Comparison of ENCODE assay signal across 8 cellular contexts in genomic region chr15:22173029-22173998, GRCh38.
DNase-seq lines count a peak whose midpoint lies in the region; ATAC-seq, FAIRE-seq and TF ChIP-seq lines count a peak whose summit lies in the region.
"Not testable (repeated sequence)": the region's sequence is repeated elsewhere in the genome, so short reads cannot be mapped to it uniquely, and the experiment has no call there.

No MANE protein-coding gene starts in this region.

- POLR2A ChIA-PET in A549 (lab: Yijun Ruan, JAX); GM12878 (lab: Charles Lee): not testable (repeated sequence)

- H3K79me2 ChIP-seq in GM12878 (ENCODE audit: control insufficient read depth, insufficient read depth, low read length), result not testable (repeated sequence)

- CTCF ChIA-PET in A549 (lab: Yijun Ruan, JAX); GM12878 (lab: Yijun Ruan, JAX): not testable (repeated sequence)

- not testable (repeated sequence) for H2AFZ ChIP-seq in GM12878 (ENCODE audit: control insufficient read depth, low read depth, low read length)

- not testable (repeated sequence) for DNase-seq in A549 (ENCODE audit: low read depth in 1 of 2, low spot score in 1 of 2); GM12878 (ENCODE audit: low read depth, low spot score); mucosa of descending colon

- WGBS in A549 (ENCODE audit: missing lambda C conversion rate), result no CpG with 5 or more reads among the region's 19 CpGs
- whole genome bisulfite sequencing in GM12878 (ENCODE audit: insufficient coverage, insufficient replicate concordance, low lambda C conversion rate, missing lambda C conversion rate), result no CpG with 5 or more reads among the region's 19 CpGs

- not testable (repeated sequence) for H3K9me3 ChIP-seq in A549; GM12878 (replicated peaks; ENCODE audit: control insufficient read depth, insufficient read depth, low read length); mucosa of descending colon

- not testable (repeated sequence) for H3K27me3 ChIP-seq in GM12878 (replicated peaks in 1 of 2; ENCODE audit: control insufficient read depth in 2 of 2, insufficient read depth in 2 of 2, low read length in 1 of 2)

- ATAC-seq in A549 (peak; percentile 49 to 95; a peak in 4 of 6 replicates), GM18868 (IDR thresholded peaks at IDR 0.05; ENCODE audit: unreplicated experiment) (peak; percentile 72), GM19468 (IDR thresholded peaks at IDR 0.05; ENCODE audit: extremely low read depth, unreplicated experiment) (peak; percentile 78), HG02623 (IDR thresholded peaks at IDR 0.05; ENCODE audit: unreplicated experiment) (peak; percentile 74), HG03066 (IDR thresholded peaks at IDR 0.05; ENCODE audit: low read depth, unreplicated experiment) (peak; percentile 57), HG03521 (IDR thresholded peaks at IDR 0.05; ENCODE audit: unreplicated experiment) (peak; percentile 72), GM12878 (peak; percentile 78), mucosa of descending colon (peak; percentile 96)

- H3K4me1 ChIP-seq in A549; GM12878 (ENCODE audit: control insufficient read depth, insufficient read depth, low read length); mucosa of descending colon (ENCODE audit: low read depth): not testable (repeated sequence)

- BruUV-seq in GM12878 (replicated peaks; lab: Mats Ljungman, UMichigan), result not testable (repeated sequence)

- H3K4me2 ChIP-seq in A549; GM12878 (ENCODE audit: control insufficient read depth, insufficient read depth): not testable (repeated sequence)

- in situ Hi-C loops in GM12878 (cut with MboI), result not testable (repeated sequence)

- SMC1A ChIA-PET in GM12878 (lab: Charles Lee; ENCODE audit: uncharacterized antibody, unreplicated experiment), result not testable (repeated sequence)

- TF ChIP-seq POLR2A in A549 (IDR thresholded peaks at IDR 0.05; ENCODE audit: low read length); GM12878 (IDR thresholded peaks at IDR 0.05; ENCODE audit: low read depth, low read length): not testable (repeated sequence)

- not testable (repeated sequence) for TF ChIP-seq EP300 in A549 (IDR thresholded peaks at IDR 0.05); GM12878 (IDR thresholded peaks at IDR 0.05; ENCODE audit: borderline replicate concordance in 1 of 2, control insufficient read depth in 1 of 2, low read depth in 2 of 2, low read length in 2 of 2)

- not testable (repeated sequence) for TF ChIP-seq CTCF in A549 (IDR thresholded peaks at IDR 0.05); GM12878 (IDR thresholded peaks at IDR 0.05 in 2 of 3, conservative IDR thresholded peaks at IDR 0.05 in 1 of 3; ENCODE audit: control insufficient read depth in 2 of 3, extremely low read depth in 1 of 3, insufficient read depth in 1 of 3, low read depth in 3 of 3, low read length in 3 of 3); mucosa of descending colon (IDR thresholded peaks at IDR 0.05)

- not testable (repeated sequence) for H3K36me3 ChIP-seq in GM12878 (ENCODE audit: control insufficient read depth in 2 of 2, insufficient read depth in 2 of 2, low read length in 1 of 2); mucosa of descending colon (ENCODE audit: low read depth)

- not testable (repeated sequence) for FAIRE-seq in A549 (lab: Jason Lieb, UNC)
- peak; percentile 95 for FAIRE-seq in GM12878 (lab: Jason Lieb, UNC)

- not testable (repeated sequence) for H3K4me3 ChIP-seq in A549, GM12878, mucosa of descending colon

- intact Hi-C loops in GM12878 (cut with micrococcal nuclease; ENCODE audit: unreplicated experiment); mucosa of descending colon (cut with DNase I, micrococcal nuclease): not testable (repeated sequence)

- not testable (repeated sequence) for TF ChIP-seq RAD21 in A549 (conservative IDR thresholded peaks at IDR 0.05 in 1 of 2, IDR thresholded peaks at IDR 0.05 in 1 of 2); GM12878 (IDR thresholded peaks at IDR 0.05; ENCODE audit: insufficient read depth, low read depth, low read length)

- H3K9ac ChIP-seq in GM12878 (ENCODE audit: control insufficient read depth, insufficient read depth, low read length), result not testable (repeated sequence)

- RAD21 ChIA-PET in GM12878 (lab: Charles Lee; ENCODE audit: unreplicated experiment), result not testable (repeated sequence)

- H4K20me1 ChIP-seq in GM12878 (ENCODE audit: control insufficient read depth, insufficient read depth), result not testable (repeated sequence)

- H3K27ac ChIP-seq in A549; GM12878 (ENCODE audit: control insufficient read depth, insufficient read depth): not testable (repeated sequence)
